19 cellular contexts compared by ENCODE assay signal in the genomic region with DNA sequence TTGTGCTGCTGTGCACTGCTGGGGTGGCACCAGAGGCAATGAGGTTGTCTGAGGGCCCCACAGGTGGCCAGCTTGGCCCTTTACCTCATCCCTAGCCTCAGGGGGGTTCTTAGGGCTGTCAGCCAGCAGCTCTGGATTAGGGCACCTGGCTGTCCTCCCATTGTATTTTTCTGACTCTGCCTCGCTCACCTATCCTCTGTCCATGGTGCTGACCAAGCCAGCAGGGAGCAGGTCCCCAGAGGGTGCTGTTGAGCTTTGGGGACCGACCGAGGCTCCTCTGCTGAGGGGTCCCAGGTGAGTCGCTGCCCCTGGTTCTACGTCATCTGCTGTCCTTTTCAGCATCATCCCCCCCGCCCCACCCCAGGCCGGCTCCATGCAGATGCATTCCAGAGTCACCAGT. TPM values are rescaled to one million over a fixed set of nuclear protein-coding genes. Genes with fewer than 3 reads are reported as not detected.
DNase-seq lines count a peak whose midpoint lies in the region; ATAC-seq and TF ChIP-seq lines count a peak whose summit lies in the region.
"Had no signal": no experiment of that assay in that cellular context is flagged by ENCODE, and none has a peak within 500 bp of the region (broad histone marks: within the 10 kb centered on the region; RNA-seq: fewer than 3 reads in every experiment).

No MANE protein-coding gene starts in this region.

- TF ChIP-seq POLR2A in HCT116 (IDR thresholded peaks at IDR 0.05; ENCODE audit: borderline replicate concordance, extremely low read depth, insufficient read depth, insufficient read length), result no peak
- TF ChIP-seq POLR2A in erythroblast (IDR thresholded peaks at IDR 0.05; ENCODE audit: low read length), result no peak

- H2AFZ ChIP-seq in HCT116 (ENCODE audit: low read depth, low read length, poor library complexity, severe bottlenecking), result no peak overlapping the region

- ATAC-seq in HCT116 (no peak), left lobe of liver (peak; percentile 47), HG03175 (IDR thresholded peaks at IDR 0.05; ENCODE audit: unreplicated experiment) (no peak)

- TF ChIP-seq RAD21 in HCT116 (IDR thresholded peaks at IDR 0.05; ENCODE audit: low read depth), result no peak

- POLR2A ChIA-PET in HCT116 (lab: Charles Lee), result no interaction called here
- POLR2A ChIA-PET in HEK293T (lab: Yijun Ruan, JAX), result no interaction called here

- no peaks in the 10 kb centered on the region for H3K9me2 ChIP-seq in HCT116 (ENCODE audit: insufficient read depth)

- H3K27me3 ChIP-seq in HCT116 (ENCODE audit: insufficient read depth, low read length), result no peaks in the 10 kb centered on the region

- BruUV-seq in HCT116 (replicated peaks; lab: Mats Ljungman, UMichigan), result no TSS peak

- no peaks in the 10 kb centered on the region; the same call in 1 of the 2 replicates for H4K20me1 ChIP-seq in HCT116 (ENCODE audit: insufficient read depth)

- H3K27ac ChIP-seq in C4-2B (no peak overlapping the region), HCT116 (ENCODE audit: low read depth, low read length) (no peak overlapping the region)

- no peaks in the 10 kb centered on the region for H3K79me2 ChIP-seq in HCT116 (ENCODE audit: insufficient read depth, low read length)

- H3K4me3 ChIP-seq in HCT116 (replicated peaks in 1 of 2; ENCODE audit: low read depth in 1 of 2, low read length in 2 of 2), result no peak overlapping the region

- DNase-seq in HCT116 (ENCODE audit: low read depth, low spot score) (no peak), left lobe of liver (ENCODE audit: low spot score) (no peak), erythroblast (lab: John Stamatoyannopoulos, UW) (no peak), HEK293T (ENCODE audit: extremely low spot score) (no peak)
- DNase-seq: ACHN, AML-193, COR-L47, H7, KBM-7, NCI-H1092, NCI-H2081 treated with DMSO at 0.1 percent for 48 hours, NCI-H226, NCI-H526 treated with DMSO at 0.1 percent for 48 hours, OCI-M1 had no signal

- no peak overlapping the region for H3K9ac ChIP-seq in HCT116 (ENCODE audit: low read length)

- H3K36me3 ChIP-seq in HCT116 (ENCODE audit: control insufficient read depth in 1 of 2, insufficient read depth in 2 of 2, low read length in 2 of 2), result no peaks in the 10 kb centered on the region

- CTCF ChIA-PET in HCT116 (lab: Charles Lee) (no interaction called here), HEK293T (lab: Yijun Ruan, JAX) (interaction anchor here (0.6 kb wide), 1 partner anchor 27 kb away, joined by 4 read pairs; no protein-coding TSS in a partner anchor)

- RAD21 ChIA-PET in HCT116 (lab: Charles Lee; ENCODE audit: low non-redundant PET in 1 of 2, low total read pairs in 2 of 2, uncharacterized antibody in 2 of 2, unreplicated experiment in 2 of 2), result no interaction called here

- no peaks in the 10 kb centered on the region for H3K4me1 ChIP-seq in HCT116 (ENCODE audit: control insufficient read depth in 1 of 2, insufficient read depth in 2 of 2, low read length in 2 of 2)

- no peak overlapping the region for H3K4me2 ChIP-seq in HCT116 (ENCODE audit: low read length)

- intact Hi-C loops in HCT116 (cut with micrococcal nuclease), result no loop called here

- peak; percentile 22 for TF ChIP-seq CTCF in C4-2B (conservative IDR thresholded peaks at IDR 0.05)
- no peak for TF ChIP-seq CTCF in HCT116 (IDR thresholded peaks at IDR 0.05 in 2 of 3, conservative IDR thresholded peaks at IDR 0.05 in 1 of 3; ENCODE audit: borderline replicate concordance in 1 of 3, insufficient read depth in 1 of 3, low read depth in 2 of 3, low read length in 2 of 3)

- H3K9me3 ChIP-seq in HCT116 (ENCODE audit: control insufficient read depth in 1 of 2, insufficient read depth in 1 of 2, low read depth in 1 of 2, low read length in 2 of 2), result peaks cover 2 to 5% of the 10 kb centered on the region in 2 experiments; a peak in 2 of 4 replicates

TF ChIP-seq in HCT116, 20 proteins besides CTCF, POLR2A, EP300 and RAD21 (continues in another document):
- TF ChIP-seq ZBTB33 (IDR thresholded peaks at IDR 0.05; ENCODE audit: extremely low read depth, insufficient replicate concordance, low read length) (no peak), FOSL1 (IDR thresholded peaks at IDR 0.05; ENCODE audit: low read depth) (no peak)

TF ChIP-seq in PFSK-1, 5 proteins besides CTCF, POLR2A, EP300 and RAD21:
- no peak for TF ChIP-seq FOXP2 (optimal IDR thresholded peaks at IDR 0.05; ENCODE audit: borderline replicate concordance, extremely low read depth, extremely low read length, insufficient read depth)
- TF ChIP-seq, protein P1, sequence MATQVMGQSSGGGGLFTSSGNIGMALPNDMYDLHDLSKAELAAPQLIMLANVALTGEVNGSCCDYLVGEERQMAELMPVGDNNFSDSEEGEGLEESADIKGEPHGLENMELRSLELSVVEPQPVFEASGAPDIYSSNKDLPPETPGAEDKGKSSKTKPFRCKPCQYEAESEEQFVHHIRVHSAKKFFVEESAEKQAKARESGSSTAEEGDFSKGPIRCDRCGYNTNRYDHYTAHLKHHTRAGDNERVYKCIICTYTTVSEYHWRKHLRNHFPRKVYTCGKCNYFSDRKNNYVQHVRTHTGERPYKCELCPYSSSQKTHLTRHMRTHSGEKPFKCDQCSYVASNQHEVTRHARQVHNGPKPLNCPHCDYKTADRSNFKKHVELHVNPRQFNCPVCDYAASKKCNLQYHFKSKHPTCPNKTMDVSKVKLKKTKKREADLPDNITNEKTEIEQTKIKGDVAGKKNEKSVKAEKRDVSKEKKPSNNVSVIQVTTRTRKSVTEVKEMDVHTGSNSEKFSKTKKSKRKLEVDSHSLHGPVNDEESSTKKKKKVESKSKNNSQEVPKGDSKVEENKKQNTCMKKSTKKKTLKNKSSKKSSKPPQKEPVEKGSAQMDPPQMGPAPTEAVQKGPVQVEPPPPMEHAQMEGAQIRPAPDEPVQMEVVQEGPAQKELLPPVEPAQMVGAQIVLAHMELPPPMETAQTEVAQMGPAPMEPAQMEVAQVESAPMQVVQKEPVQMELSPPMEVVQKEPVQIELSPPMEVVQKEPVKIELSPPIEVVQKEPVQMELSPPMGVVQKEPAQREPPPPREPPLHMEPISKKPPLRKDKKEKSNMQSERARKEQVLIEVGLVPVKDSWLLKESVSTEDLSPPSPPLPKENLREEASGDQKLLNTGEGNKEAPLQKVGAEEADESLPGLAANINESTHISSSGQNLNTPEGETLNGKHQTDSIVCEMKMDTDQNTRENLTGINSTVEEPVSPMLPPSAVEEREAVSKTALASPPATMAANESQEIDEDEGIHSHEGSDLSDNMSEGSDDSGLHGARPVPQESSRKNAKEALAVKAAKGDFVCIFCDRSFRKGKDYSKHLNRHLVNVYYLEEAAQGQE (IDR thresholded peaks at IDR 0.05; ENCODE audit: insufficient read depth in 1 of 2, low read depth in 2 of 2, low read length in 2 of 2), result peak; percentile 54 to 84; a peak in 2 of 4 replicates

TF ChIP-seq in HEK293T, 16 proteins besides CTCF, POLR2A, EP300 and RAD21:
- TF ChIP-seq BHLHE40 (IDR thresholded peaks at IDR 0.05; ENCODE audit: borderline replicate concordance) (no peak), FOXM1 (IDR thresholded peaks at IDR 0.05; ENCODE audit: borderline replicate concordance) (no peak), SP1 (IDR thresholded peaks at IDR 0.05) (no peak), PKNOX1 (IDR thresholded peaks at IDR 0.05) (no peak), NFRKB (IDR thresholded peaks at IDR 0.05) (no peak), SUZ12 (IDR thresholded peaks at IDR 0.05) (no peak), ARNT (IDR thresholded peaks at IDR 0.05) (no peak), TARDBP (IDR thresholded peaks at IDR 0.05) (no peak), FOXA1 (IDR thresholded peaks at IDR 0.05) (no peak), ZNF384 (IDR thresholded peaks at IDR 0.05) (no peak), LEF1 (IDR thresholded peaks at IDR 0.05; ENCODE audit: borderline replicate concordance) (no peak), FOXK2 (IDR thresholded peaks at IDR 0.05) (no peak)

RNA-seq across cellular contexts. Expression of gene ZNF735, which starts 32.1 kb away (rescaled TPM):
- not detected for total RNA-seq in HCT116 (2021; ENCODE audit: unreplicated experiment)
- polyA plus RNA-seq in HCT116 (2012), result not detected in 2 replicates
- not detected for polyA plus RNA-seq in PFSK-1 (2012; ENCODE audit: insufficient read length, low read depth)
- not detected for total RNA-seq in left lobe of liver
- total RNA-seq: H7, M059J, SK-MEL-5 had no signal

RNA-seq across cellular contexts. Expression of gene ZNF679, which starts 53.3 kb away (rescaled TPM):
- total RNA-seq in HCT116 (2021; ENCODE audit: unreplicated experiment) (not detected), left lobe of liver (not detected)
- polyA plus RNA-seq in HCT116 (2012), result not detected in 2 replicates
- not detected for polyA plus RNA-seq in PFSK-1 (2012; ENCODE audit: insufficient read length, low read depth)
- total RNA-seq: H7, M059J, SK-MEL-5 had no signal
